13 cellular contexts compared by ENCODE assay signal in the genomic region with DNA sequence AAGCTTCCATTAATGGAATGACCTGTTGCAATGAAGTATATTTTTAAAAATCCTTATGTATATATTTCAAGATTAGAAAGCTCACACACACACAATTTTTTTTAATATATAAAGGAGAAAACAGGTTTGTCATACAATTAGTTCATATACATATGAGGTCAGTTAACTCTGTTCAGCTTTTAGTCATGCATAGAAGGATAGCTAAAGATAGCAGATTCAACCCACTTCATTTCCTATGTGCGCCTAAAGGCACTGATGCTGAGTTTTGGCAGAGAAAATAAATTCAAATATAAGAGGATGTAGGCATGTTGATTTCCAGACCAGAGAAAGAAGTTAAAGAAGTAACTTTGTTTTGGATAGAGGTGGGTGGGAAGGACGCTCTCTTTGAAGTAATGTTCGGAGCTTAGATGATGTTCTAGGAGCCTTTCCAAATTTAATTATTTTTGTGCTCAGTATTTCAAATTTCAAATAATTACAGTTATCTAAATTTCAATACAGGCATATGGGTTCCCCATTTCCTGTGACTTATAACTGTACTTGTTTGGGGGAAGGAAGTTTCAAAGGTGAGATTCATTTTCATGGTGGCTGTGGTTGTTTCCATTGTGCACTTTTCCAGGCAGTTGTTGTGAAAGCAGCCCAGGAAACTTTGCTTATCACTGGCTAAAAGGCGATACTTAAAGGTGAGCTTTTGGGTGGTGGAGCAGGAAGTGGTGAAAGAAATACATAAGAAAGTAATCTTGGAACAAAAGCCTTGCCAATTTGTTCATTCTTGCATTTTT.
DNase-seq lines count a peak whose midpoint lies in the region; ATAC-seq and TF ChIP-seq lines count a peak whose summit lies in the region.
"Had no signal": no experiment of that assay in that cellular context is flagged by ENCODE, and none has a peak within 500 bp of the region (broad histone marks: within the 10 kb centered on the region; RNA-seq: fewer than 3 reads in every experiment).

No MANE protein-coding gene starts in this region.

- no peak overlapping the region for H3K23ac ChIP-seq in mesendoderm (ENCODE audit: low read length)

- H3K4me3 ChIP-seq in mesendoderm (ENCODE audit: low read length), result no peak overlapping the region
- H3K4me3 ChIP-seq in naive thymus-derived CD4-positive, alpha-beta T cell (ENCODE audit: low read length), result no peak overlapping the region

- no peak overlapping the region for H3K4me3 Mint-ChIP-seq in naive thymus-derived CD4-positive, alpha-beta T cell

- no peak overlapping the region for H3K56ac ChIP-seq in mesendoderm (ENCODE audit: low read length)

- peaks cover 0 to 4% (median 0%) of the 10 kb centered on the region in 7 donors for H3K4me1 Mint-ChIP-seq in naive thymus-derived CD4-positive, alpha-beta T cell

- no peak overlapping the region for H2BK5ac ChIP-seq in mesendoderm (ENCODE audit: low read length)

- no peaks in the 10 kb centered on the region for H3K9me3 ChIP-seq in naive thymus-derived CD4-positive, alpha-beta T cell (ENCODE audit: control insufficient read depth in 2 of 3, low read length in 3 of 3)

- H2BK120ac ChIP-seq in mesendoderm (ENCODE audit: low read depth, low read length), result no peak overlapping the region

- TF ChIP-seq POLR2A in GM18505 (IDR thresholded peaks at IDR 0.05; ENCODE audit: borderline replicate concordance, extremely low read depth, insufficient read depth, insufficient read length), result no peak

- H3K18ac ChIP-seq in mesendoderm (ENCODE audit: low read length), result no peak overlapping the region

- H3K79me2 ChIP-seq in mesendoderm (ENCODE audit: control insufficient read depth, insufficient read depth, low read length), result no peaks in the 10 kb centered on the region

- H3K27me3 ChIP-seq in mesendoderm (ENCODE audit: insufficient read depth, low read length, poor library complexity), result no peaks in the 10 kb centered on the region
- no peaks in the 10 kb centered on the region for H3K27me3 ChIP-seq in naive thymus-derived CD4-positive, alpha-beta T cell (ENCODE audit: control insufficient read depth in 2 of 2, insufficient read depth in 2 of 2, low read length in 2 of 2)

- H2BK15ac ChIP-seq in mesendoderm (replicated peaks; ENCODE audit: low read depth), result no peak overlapping the region

- no peaks in the 10 kb centered on the region for H3K36me3 ChIP-seq in mesendoderm (ENCODE audit: control insufficient read depth, insufficient read depth, low read length)
- no peaks in the 10 kb centered on the region for H3K36me3 ChIP-seq in naive thymus-derived CD4-positive, alpha-beta T cell (ENCODE audit: control insufficient read depth in 2 of 3, insufficient read depth in 3 of 3, low read length in 3 of 3)

- intact Hi-C loops in naive thymus-derived CD4-positive, alpha-beta T cell (cut with micrococcal nuclease), result no loop called here

- TF ChIP-seq CTCF in GM13977 (IDR thresholded peaks at IDR 0.05; ENCODE audit: extremely low read depth, insufficient read depth, missing control alignments), result no peak

- no peak overlapping the region for H4K5ac ChIP-seq in mesendoderm (ENCODE audit: low read length)

- CTCF ChIA-PET in naive thymus-derived CD4-positive, alpha-beta T cell (lab: Charles Lee), result no interaction called here

- H2AK5ac ChIP-seq in mesendoderm (ENCODE audit: low read length), result no peak overlapping the region

- H4K8ac ChIP-seq in mesendoderm (ENCODE audit: low read depth, low read length), result no peak overlapping the region

- POLR2A ChIA-PET in naive thymus-derived CD4-positive, alpha-beta T cell (lab: Charles Lee), result no interaction called here

- no peak overlapping the region for H3K4ac ChIP-seq in mesendoderm (ENCODE audit: low read depth, low read length)

- no CpG with 5 or more reads among the region's 4 CpGs for WGBS in mesendoderm (ENCODE audit: extremely low coverage, insufficient coverage, low lambda C conversion rate)

- H3K27ac Mint-ChIP-seq in naive thymus-derived CD4-positive, alpha-beta T cell, result no peak overlapping the region

- H3K4me2 ChIP-seq in mesendoderm (ENCODE audit: low read length), result no peak overlapping the region

- DNase-seq in GM13977 (ENCODE audit: low spot score), result peak; percentile 9
- DNase-seq in KG1 (lab: John Stamatoyannopoulos, UW), result peak; percentile 20
- peak; percentile 2 for DNase-seq in mesendoderm
- no peak for DNase-seq in amniotic stem cell (lab: John Stamatoyannopoulos, UW)
- DNase-seq in naive thymus-derived CD4-positive, alpha-beta T cell, result no peak
- DNase-seq: NCI-H1105 treated with DMSO at 0.1 percent for 48 hours, NCI-H187, NCI-H774, Right ventricle myocardium superior had no signal

- H3K9me3 Mint-ChIP-seq in naive thymus-derived CD4-positive, alpha-beta T cell, result no peaks in the 10 kb centered on the region

- H3K27ac ChIP-seq in mesendoderm (ENCODE audit: low read depth, low read length), result no peak overlapping the region
- H3K27ac ChIP-seq in naive thymus-derived CD4-positive, alpha-beta T cell (ENCODE audit: low read depth, low read length), result no peak overlapping the region

- ATAC-seq in HG02610 (IDR thresholded peaks at IDR 0.05; ENCODE audit: unreplicated experiment) (peak; percentile 44), GM18505 (IDR thresholded peaks at IDR 0.05; ENCODE audit: unreplicated experiment) (no peak)
- no peak for ATAC-seq in naive thymus-derived CD4-positive, alpha-beta T cell
- ATAC-seq: Panc1, SK-N-SH treated with all-trans-retinoic acid at 6 μM for 48 hours had no signal

- no peaks in the 10 kb centered on the region for H3K79me1 ChIP-seq in mesendoderm (ENCODE audit: low read length)

- H3K36me3 Mint-ChIP-seq in naive thymus-derived CD4-positive, alpha-beta T cell, result no peaks in the 10 kb centered on the region

- H3K9ac ChIP-seq in mesendoderm (ENCODE audit: low read length), result no peak overlapping the region

- H3K4me1 ChIP-seq in mesendoderm (ENCODE audit: control insufficient read depth, low read depth, low read length), result no peaks in the 10 kb centered on the region
- no peaks in the 10 kb centered on the region for H3K4me1 ChIP-seq in naive thymus-derived CD4-positive, alpha-beta T cell (ENCODE audit: control insufficient read depth in 2 of 2, insufficient read depth in 2 of 2, low read length in 2 of 2)

- in situ Hi-C loops in GM13977 (cut with MboI; ENCODE audit: low pct_unique_long_range_greater_than_20kb, low sequenced_read_pairs, unreplicated experiment), result no loop called here

- H3K27me3 Mint-ChIP-seq in naive thymus-derived CD4-positive, alpha-beta T cell, result peaks cover 0 to 17% (median 9%) of the 10 kb centered on the region in 5 donors

Comparison
In these comparisons a context has a peak if more than half of its experiments do, and no peak if none do; other contexts are left out.
1. DNase-seq: peak in GM13977 (single experiment), KG1 (single experiment) and mesendoderm (single experiment); none in amniotic stem cell (single experiment) and naive thymus-derived CD4-positive, alpha-beta T cell (0 of 9).